In the genomic region with DNA sequence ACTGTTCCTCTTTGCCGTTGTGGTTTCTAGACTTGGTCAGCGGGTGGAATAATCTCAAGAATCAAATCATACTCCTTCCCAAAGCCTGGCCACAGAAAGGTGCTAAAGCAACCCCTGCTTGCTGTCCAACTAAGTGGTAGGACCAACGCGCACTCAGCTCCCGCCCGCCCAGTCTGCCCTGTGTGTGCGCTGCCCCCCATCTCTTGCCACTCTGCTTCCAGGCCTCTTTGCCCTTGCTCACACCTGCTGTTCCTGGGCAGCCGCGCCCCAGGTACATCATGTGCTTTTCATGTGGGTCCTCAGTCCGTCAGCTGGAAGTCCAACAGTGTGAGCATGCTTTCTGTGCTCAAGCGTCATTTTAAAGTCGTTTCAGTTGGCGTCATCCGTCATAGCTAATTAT, we compare ENCODE assay signal across 15 cellular contexts.
DNase-seq lines count a peak whose midpoint lies in the region; ATAC-seq and TF ChIP-seq lines count a peak whose summit lies in the region.
"Had no signal": no experiment of that assay in that cellular context is flagged by ENCODE, and none has a peak within 500 bp of the region (broad histone marks: within the 10 kb centered on the region; RNA-seq: fewer than 3 reads in every experiment).

No MANE protein-coding gene starts in this region.

- peaks cover 22% of the 10 kb centered on the region for H3K27me3 Mint-ChIP-seq in activated CD8-positive, alpha-beta memory T cell treated with anti-CD3 and anti-CD28 coated beads, Interleukin-2, amount 10 ng/mL, durations not matched to agents 7 days and 5 days
- H3K27me3 Mint-ChIP-seq in dendritic cell treated with granulocyte-macrophage colony-stimulating factor and Interleukin-4, amounts not matched to agents 40 ng/mL and 50 ng/mL, for 4 days, result no peaks in the 10 kb centered on the region
- H3K27me3 Mint-ChIP-seq in memory B cell, result no peaks in the 10 kb centered on the region
- no peaks in the 10 kb centered on the region for H3K27me3 Mint-ChIP-seq in stimulated activated naive B cell treated with anti-CD40 and anti-IgM and Interleukin-4, amounts not matched to agents 10 μg/mL and 1 μg/mL and 100 μg/mL, for 72 hours

- H3K4me1 Mint-ChIP-seq in activated CD8-positive, alpha-beta memory T cell treated with anti-CD3 and anti-CD28 coated beads, Interleukin-2, amount 10 ng/mL, durations not matched to agents 7 days and 5 days, result peaks cover 7% of the 10 kb centered on the region
- H3K4me1 Mint-ChIP-seq in dendritic cell treated with granulocyte-macrophage colony-stimulating factor and Interleukin-4, amounts not matched to agents 40 ng/mL and 50 ng/mL, for 4 days (ENCODE audit: low read depth), result peaks cover 9% of the 10 kb centered on the region
- peaks cover 2% of the 10 kb centered on the region for H3K4me1 Mint-ChIP-seq in memory B cell
- H3K4me1 Mint-ChIP-seq in stimulated activated naive B cell treated with anti-CD40 and anti-IgM and Interleukin-4, amounts not matched to agents 10 μg/mL and 1 μg/mL and 100 μg/mL, for 72 hours, result peaks cover 12 to 17% of the 10 kb centered on the region in 2 donors

- H3K9me3 Mint-ChIP-seq in activated CD8-positive, alpha-beta memory T cell treated with anti-CD3 and anti-CD28 coated beads, Interleukin-2, amount 10 ng/mL, durations not matched to agents 7 days and 5 days (ENCODE audit: low read depth), result no peaks in the 10 kb centered on the region
- H3K9me3 Mint-ChIP-seq in dendritic cell treated with granulocyte-macrophage colony-stimulating factor and Interleukin-4, amounts not matched to agents 40 ng/mL and 50 ng/mL, for 4 days, result no peaks in the 10 kb centered on the region
- no peaks in the 10 kb centered on the region for H3K9me3 Mint-ChIP-seq in memory B cell
- H3K9me3 Mint-ChIP-seq in stimulated activated naive B cell treated with anti-CD40 and anti-IgM and Interleukin-4, amounts not matched to agents 10 μg/mL and 1 μg/mL and 100 μg/mL, for 72 hours, result no peaks in the 10 kb centered on the region
- H3K9me3 Mint-ChIP-seq: CD4-positive, alpha-beta T cell; H9 had no signal

- H3K36me3 Mint-ChIP-seq in activated CD8-positive, alpha-beta memory T cell treated with anti-CD3 and anti-CD28 coated beads, Interleukin-2, amount 10 ng/mL, durations not matched to agents 7 days and 5 days, result no peaks in the 10 kb centered on the region
- peaks cover 86% of the 10 kb centered on the region for H3K36me3 Mint-ChIP-seq in dendritic cell treated with granulocyte-macrophage colony-stimulating factor and Interleukin-4, amounts not matched to agents 40 ng/mL and 50 ng/mL, for 4 days (ENCODE audit: low read depth)
- H3K36me3 Mint-ChIP-seq in memory B cell, result peaks cover 29% of the 10 kb centered on the region
- peaks cover 24 to 38% of the 10 kb centered on the region in 2 donors for H3K36me3 Mint-ChIP-seq in stimulated activated naive B cell treated with anti-CD40 and anti-IgM and Interleukin-4, amounts not matched to agents 10 μg/mL and 1 μg/mL and 100 μg/mL, for 72 hours

- POLR2A ChIA-PET in HEK293T (lab: Yijun Ruan, JAX), result no interaction called here

- CTCF ChIA-PET in activated CD8-positive, alpha-beta memory T cell treated with anti-CD3 and anti-CD28 coated beads, Interleukin-2, amount 10 ng/mL, durations not matched to agents 7 days and 5 days (lab: Charles Lee), result interaction anchor here (2.4 kb wide), 1 partner anchor 1269 kb away, joined by 4 read pairs; no protein-coding TSS in a partner anchor
- CTCF ChIA-PET in HEK293T (lab: Yijun Ruan, JAX), result interaction anchor here (0.7 kb wide), 1 partner anchor 55 kb away, joined by 3 read pairs; no protein-coding TSS in a partner anchor

- intact Hi-C loops in dendritic cell treated with granulocyte-macrophage colony-stimulating factor and Interleukin-4, amounts not matched to agents 40 ng/mL and 50 ng/mL, for 4 days (cut with micrococcal nuclease), result no loop called here

- H3K4me3 Mint-ChIP-seq in activated CD8-positive, alpha-beta memory T cell treated with anti-CD3 and anti-CD28 coated beads, Interleukin-2, amount 10 ng/mL, durations not matched to agents 7 days and 5 days, result no peak overlapping the region
- H3K4me3 Mint-ChIP-seq in dendritic cell treated with granulocyte-macrophage colony-stimulating factor and Interleukin-4, amounts not matched to agents 40 ng/mL and 50 ng/mL, for 4 days, result no peak overlapping the region
- H3K4me3 Mint-ChIP-seq in memory B cell, result no peak overlapping the region
- no peak overlapping the region for H3K4me3 Mint-ChIP-seq in stimulated activated naive B cell treated with anti-CD40 and anti-IgM and Interleukin-4, amounts not matched to agents 10 μg/mL and 1 μg/mL and 100 μg/mL, for 72 hours
- H3K4me3 Mint-ChIP-seq: CD4-positive, alpha-beta T cell; H9 had no signal

- ATAC-seq in activated CD8-positive, alpha-beta memory T cell treated with anti-CD3 and anti-CD28 coated beads, Interleukin-2, amount 10 ng/mL, durations not matched to agents 7 days and 5 days, result no peak
- ATAC-seq in memory B cell (ENCODE audit: low read depth), result no peak
- ATAC-seq in stimulated activated naive B cell treated with anti-CD40 and anti-IgM and Interleukin-4, amounts not matched to agents 10 μg/mL and 1 μg/mL and 100 μg/mL, for 72 hours (replicated peaks), result no peak
- ATAC-seq in HG02938 (IDR thresholded peaks at IDR 0.05; ENCODE audit: unreplicated experiment), result no peak
- no peak for ATAC-seq in GM18907 (IDR thresholded peaks at IDR 0.05; ENCODE audit: unreplicated experiment)
- ATAC-seq: K562 had no signal

- H3K27ac Mint-ChIP-seq in activated CD8-positive, alpha-beta memory T cell treated with anti-CD3 and anti-CD28 coated beads, Interleukin-2, amount 10 ng/mL, durations not matched to agents 7 days and 5 days, result no peak overlapping the region
- peak overlapping the region; percentile 44 for H3K27ac Mint-ChIP-seq in dendritic cell treated with granulocyte-macrophage colony-stimulating factor and Interleukin-4, amounts not matched to agents 40 ng/mL and 50 ng/mL, for 4 days
- H3K27ac Mint-ChIP-seq in memory B cell, result peak overlapping the region; percentile 19
- H3K27ac Mint-ChIP-seq in stimulated activated naive B cell treated with anti-CD40 and anti-IgM and Interleukin-4, amounts not matched to agents 10 μg/mL and 1 μg/mL and 100 μg/mL, for 72 hours, result peak overlapping the region; percentile 75
- H3K27ac Mint-ChIP-seq: CD4-positive, alpha-beta T cell; H9 had no signal

- peak; percentile 36 for DNase-seq in activated CD8-positive, alpha-beta memory T cell treated with anti-CD3 and anti-CD28 coated beads, Interleukin-2, amount 10 ng/mL, durations not matched to agents 7 days and 5 days
- no peak for DNase-seq in activated CD8-positive, alpha-beta memory T cell treated with anti-CD3 and anti-CD28 coated beads, Interleukin-2, amount 50 U/mL, for 4 hours
- no peak for DNase-seq in memory B cell (ENCODE audit: low spot score in 2 of 2)
- DNase-seq in stimulated activated naive B cell treated with anti-CD40 and anti-IgM and Interleukin-4, amounts not matched to agents 10 μg/mL and 1 μg/mL and 100 μg/mL, for 72 hours, result no peak
- DNase-seq in HEK293T (ENCODE audit: extremely low spot score), result no peak
- DNase-seq: BE2C; C1 segment of cervical spinal cord; Caco-2; CD4-positive, alpha-beta T cell; H9; IMR-90 had no signal

TF ChIP-seq in HEK293T, 16 proteins besides CTCF, POLR2A, EP300 and RAD21:
- no peak for TF ChIP-seq BHLHE40 (IDR thresholded peaks at IDR 0.05; ENCODE audit: borderline replicate concordance)
- no peak for TF ChIP-seq SUZ12 (IDR thresholded peaks at IDR 0.05)
- TF ChIP-seq, protein P1, sequence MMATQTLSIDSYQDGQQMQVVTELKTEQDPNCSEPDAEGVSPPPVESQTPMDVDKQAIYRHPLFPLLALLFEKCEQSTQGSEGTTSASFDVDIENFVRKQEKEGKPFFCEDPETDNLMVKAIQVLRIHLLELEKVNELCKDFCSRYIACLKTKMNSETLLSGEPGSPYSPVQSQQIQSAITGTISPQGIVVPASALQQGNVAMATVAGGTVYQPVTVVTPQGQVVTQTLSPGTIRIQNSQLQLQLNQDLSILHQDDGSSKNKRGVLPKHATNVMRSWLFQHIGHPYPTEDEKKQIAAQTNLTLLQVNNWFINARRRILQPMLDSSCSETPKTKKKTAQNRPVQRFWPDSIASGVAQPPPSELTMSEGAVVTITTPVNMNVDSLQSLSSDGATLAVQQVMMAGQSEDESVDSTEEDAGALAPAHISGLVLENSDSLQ (IDR thresholded peaks at IDR 0.05), result no peak
- TF ChIP-seq FOXA1 (IDR thresholded peaks at IDR 0.05), result no peak
- TF ChIP-seq HDGF (IDR thresholded peaks at IDR 0.05; ENCODE audit: borderline replicate concordance), result no peak
- TF ChIP-seq ARNT (IDR thresholded peaks at IDR 0.05), result no peak
- no peak for TF ChIP-seq LEF1 (IDR thresholded peaks at IDR 0.05; ENCODE audit: borderline replicate concordance)
- no peak for TF ChIP-seq ELF4 (IDR thresholded peaks at IDR 0.05)
